Comparison of ENCODE assay signal across 1 cellular context in genomic region chr10:124648131-124648475, GRCh38.
TF ChIP-seq lines count a peak whose summit lies in the region.

No MANE protein-coding gene starts in this region.

TF ChIP-seq in HCT116, 20 proteins besides CTCF, POLR2A, EP300 and RAD21 (continued from another document):
- no peak for TF ChIP-seq REST (IDR thresholded peaks at IDR 0.05; ENCODE audit: low read depth)
- TF ChIP-seq CBX3 (IDR thresholded peaks at IDR 0.05; ENCODE audit: low read depth): no peak
- no peak for TF ChIP-seq ZNF274 (IDR thresholded peaks at IDR 0.05; ENCODE audit: low read depth, low read length)
- no peak for TF ChIP-seq EZH2 (IDR thresholded peaks at IDR 0.05)
- TF ChIP-seq EGR1 (IDR thresholded peaks at IDR 0.05; ENCODE audit: low read depth): no peak
- TF ChIP-seq SRF (IDR thresholded peaks at IDR 0.05; ENCODE audit: low read depth): no peak
- TF ChIP-seq ZFX (IDR thresholded peaks at IDR 0.05): no peak
- no peak for TF ChIP-seq ZBTB33 (IDR thresholded peaks at IDR 0.05; ENCODE audit: extremely low read depth, insufficient replicate concordance, low read length)
- no peak for TF ChIP-seq SP1 (IDR thresholded peaks at IDR 0.05; ENCODE audit: low read depth)
- TF ChIP-seq TCF7L2 (IDR thresholded peaks at IDR 0.05; ENCODE audit: borderline replicate concordance, extremely low read depth, insufficient read depth, insufficient read length): no peak
- TF ChIP-seq YY1 (IDR thresholded peaks at IDR 0.05; ENCODE audit: extremely low read depth, insufficient replicate concordance, low read depth, low read length): no peak
- no peak for TF ChIP-seq POLR2AphosphoS5 (IDR thresholded peaks at IDR 0.05; ENCODE audit: low read depth, low read length)
- no peak for TF ChIP-seq SIN3A (IDR thresholded peaks at IDR 0.05; ENCODE audit: low read depth)
